Comparison of ENCODE assay signal across 22 cellular contexts in the genomic region with DNA sequence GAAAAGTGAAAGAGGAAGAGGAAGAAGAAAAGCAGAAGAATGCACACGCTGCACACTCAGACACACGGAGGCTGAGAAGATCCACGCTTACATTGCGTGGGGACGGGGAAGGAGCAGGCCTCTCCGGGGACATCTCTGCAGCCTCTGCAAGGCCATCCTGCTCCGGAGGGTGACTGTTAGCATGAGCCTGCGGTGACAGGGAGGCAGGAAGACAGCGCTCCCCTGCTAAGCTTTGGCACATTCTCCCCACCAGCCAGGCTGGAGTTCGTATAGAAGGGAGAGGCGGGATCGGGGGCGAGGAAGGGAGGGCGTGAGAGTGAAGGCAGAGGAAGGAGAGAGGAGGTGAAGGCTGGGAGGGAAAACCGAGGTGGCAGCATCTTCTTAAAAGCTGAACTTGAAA.
DNase-seq lines count a peak whose midpoint lies in the region; ATAC-seq, FAIRE-seq and TF ChIP-seq lines count a peak whose summit lies in the region.
"Had no signal": no experiment of that assay in that cellular context is flagged by ENCODE, and none has a peak within 500 bp of the region (broad histone marks: within the 10 kb centered on the region; RNA-seq: fewer than 3 reads in every experiment).

No MANE protein-coding gene starts in this region.

- H3K9me3 ChIP-seq in endodermal cell (ENCODE audit: control insufficient read depth, low read length) = no peaks in the 10 kb centered on the region
- H3K9me3 ChIP-seq in esophagus muscularis mucosa = no peaks in the 10 kb centered on the region
- H3K9me3 ChIP-seq: Peyer's patch had no signal

- 79 to 88% methylated on average over 6 to 15 of the region's 15 CpGs for WGBS in endodermal cell (ENCODE audit: insufficient coverage in 1 of 2, insufficient read length in 1 of 2), 2 experiments
- 52% methylated on average over 15 of the region's 15 CpGs for WGBS in esophagus muscularis mucosa

- intact Hi-C loops in sciatic nerve (cut with DNase I) (no loop called here), esophagus muscularis mucosa (cut with DNase I) (no loop called here)

- no peak for ATAC-seq in sciatic nerve
- ATAC-seq in HG02588 (IDR thresholded peaks at IDR 0.05; ENCODE audit: unreplicated experiment) = no peak
- ATAC-seq: SK-N-SH treated with all-trans-retinoic acid at 6 μM for 48 hours had no signal

- no peak for TF ChIP-seq EP300 in esophagus muscularis mucosa (IDR thresholded peaks at IDR 0.05)

- H3K27ac ChIP-seq in endodermal cell (ENCODE audit: low read depth, low read length) (no peak overlapping the region), esophagus muscularis mucosa (replicated peaks in 1 of 4) (no peak overlapping the region)
- H3K27ac ChIP-seq: Peyer's patch had no signal

- no peak for FAIRE-seq in D721Med (lab: Jason Lieb, UNC)
- FAIRE-seq: GM12892 had no signal

- H3K36me3 Mint-ChIP-seq in endodermal cell (ENCODE audit: low read depth) = no peaks in the 10 kb centered on the region
- H3K36me3 Mint-ChIP-seq: IgD-negative memory B cell had no signal

- H3K27me3 ChIP-seq in endodermal cell (ENCODE audit: control insufficient read depth, insufficient read depth, low read length, poor library complexity, severe bottlenecking) (no peaks in the 10 kb centered on the region), esophagus muscularis mucosa (peaks cover 0 to 17% (median 0%) of the 10 kb centered on the region in 4 donors)
- H3K27me3 ChIP-seq: Peyer's patch had no signal

- H3K9ac ChIP-seq in endodermal cell (ENCODE audit: extremely low read depth, low read length, poor library complexity, severe bottlenecking) = no peak overlapping the region

- no peak overlapping the region for H3K4me3 ChIP-seq in endodermal cell (ENCODE audit: low read length)
- H3K4me3 ChIP-seq in esophagus muscularis mucosa = no peak overlapping the region
- H3K4me3 ChIP-seq: Peyer's patch had no signal

- no peak for TF ChIP-seq CTCF in endodermal cell (conservative IDR thresholded peaks at IDR 0.05)
- no peak for TF ChIP-seq CTCF in D721Med (IDR thresholded peaks at IDR 0.05; ENCODE audit: insufficient read depth, missing control alignments)
- TF ChIP-seq CTCF in esophagus muscularis mucosa (IDR thresholded peaks at IDR 0.05) = no peak

- H3K27ac Mint-ChIP-seq in endodermal cell = no peak overlapping the region
- H3K27ac Mint-ChIP-seq: CD4-positive, alpha-beta T cell; HFFc6 had no signal

- no peaks in the 10 kb centered on the region for H3K27me3 Mint-ChIP-seq in endodermal cell (ENCODE audit: insufficient read depth)

- no peaks in the 10 kb centered on the region for H3K9me3 Mint-ChIP-seq in endodermal cell
- H3K9me3 Mint-ChIP-seq: CD4-positive, alpha-beta T cell; IgD-negative memory B cell had no signal

- H3K36me3 ChIP-seq in endodermal cell (ENCODE audit: control insufficient read depth, insufficient read depth, low read length) (no peaks in the 10 kb centered on the region), esophagus muscularis mucosa (no peaks in the 10 kb centered on the region)
- H3K36me3 ChIP-seq: Peyer's patch had no signal

- peak; percentile 22 for DNase-seq in NOMO-1 treated with DMSO at 0.1 percent for 48 hours (lab: John Stamatoyannopoulos, UW; ENCODE audit: unreplicated experiment)
- no peak for DNase-seq in NOMO-1 treated with dmso at 0.1 percent for 144 hours (lab: John Stamatoyannopoulos, UW; ENCODE audit: unreplicated experiment)
- DNase-seq in MV-4-11 (lab: John Stamatoyannopoulos, UW) = peak; percentile 59
- peak; percentile 52 for DNase-seq in endodermal cell
- DNase-seq in sciatic nerve (ENCODE audit: low spot score) = peak; percentile 49
- no peak for DNase-seq in D721Med (ENCODE audit: insufficient read length, low spot score)
- DNase-seq in esophagus muscularis mucosa (ENCODE audit: extremely low spot score) = no peak
- DNase-seq: AML-193; CD4-positive, alpha-beta T cell; GDM1; GOT3; HFFc6; NCI-H1105; NCI-H1930; NCI-H2227 treated with DMSO at 0.1 percent for 48 hours; NCI-H526 treated with DMSO at 0.1 percent for 48 hours; SHP77 had no signal

- TF ChIP-seq POLR2A in esophagus muscularis mucosa (IDR thresholded peaks at IDR 0.05; ENCODE audit: low read depth) = no peak

- no peak overlapping the region for H3K4me3 Mint-ChIP-seq in endodermal cell
- H3K4me3 Mint-ChIP-seq: CD4-positive, alpha-beta T cell; HFFc6; IgD-negative memory B cell had no signal

- H3K4me1 Mint-ChIP-seq in endodermal cell = no peaks in the 10 kb centered on the region
- H3K4me1 Mint-ChIP-seq: IgD-negative memory B cell had no signal

- H3K4me1 ChIP-seq in endodermal cell (ENCODE audit: control insufficient read depth, insufficient read depth, low read length) (no peaks in the 10 kb centered on the region), esophagus muscularis mucosa (no peaks in the 10 kb centered on the region)
- H3K4me1 ChIP-seq: Peyer's patch had no signal

Comparison
In these comparisons a context has a peak if more than half of its experiments do, and no peak if none do; other contexts are left out.
1. DNase-seq: peak in NOMO-1 treated with DMSO at 0.1 percent for 48 hours (single experiment), MV-4-11 (single experiment), endodermal cell (single experiment) and sciatic nerve (single experiment); none in NOMO-1 treated with dmso at 0.1 percent for 144 hours (single experiment), D721Med (single experiment) and esophagus muscularis mucosa (single experiment).